Comparison of ENCODE assay signal across 26 cellular contexts in the genomic region with DNA sequence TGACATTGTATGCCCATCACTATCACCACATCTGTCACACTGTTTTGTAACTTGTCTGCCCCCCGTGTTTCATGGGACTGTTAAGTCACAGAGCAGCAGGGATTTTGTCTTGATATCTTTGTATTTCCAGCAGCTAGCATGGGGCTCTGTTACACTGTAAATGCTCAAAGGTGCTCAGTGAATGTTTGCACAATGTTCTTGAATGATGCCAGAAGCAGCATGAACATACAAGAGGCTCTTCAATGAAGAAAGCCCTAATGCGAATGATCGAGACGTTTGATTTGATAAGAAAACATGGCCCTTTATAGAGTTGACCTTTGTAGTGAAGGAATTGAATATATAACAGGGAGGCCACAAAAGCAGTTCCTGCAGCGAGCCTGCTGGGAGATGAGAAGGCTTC.
"Had no signal": no experiment of that assay in that cellular context is flagged by ENCODE, and none has a peak within 500 bp of the region (broad histone marks: within the 10 kb centered on the region; RNA-seq: fewer than 3 reads in every experiment).

No MANE protein-coding gene starts in this region.

- H3K9me3 Mint-ChIP-seq: activated CD8-positive, alpha-beta T cell treated with anti-CD3 and anti-CD28 coated beads for 36 hours; activated naive CD8-positive, alpha-beta T cell treated with anti-CD3 and anti-CD28 coated beads, Interleukin-2, amount 10 ng/mL, durations not matched to agents 7 days and 5 days; activated T-helper 2 cell treated with anti-CD3 and anti-CD28 coated beads, Interferon-gamma antibody, Interleukin-2, Interleukin-4, amounts not matched to agents 10 μg/mL and 5 μg/mL and 100 μg/mL, durations not matched to agents 14 hours and 24 hours and 36 hours; IgD-negative memory B cell had no signal

- H3K27ac Mint-ChIP-seq: activated CD4-positive, alpha-beta T cell treated with anti-CD3 and anti-CD28 coated beads for 36 hours; activated CD8-positive, alpha-beta T cell treated with anti-CD3 and anti-CD28 coated beads for 36 hours; activated naive CD8-positive, alpha-beta T cell treated with anti-CD3 and anti-CD28 coated beads, Interleukin-2, amount 10 ng/mL, durations not matched to agents 7 days and 5 days; activated T-cell treated with anti-CD3 and anti-CD28 coated beads, Interleukin-2, amount 50 U/mL, for 72 hours; activated T-helper 2 cell treated with anti-CD3 and anti-CD28 coated beads, Interferon-gamma antibody, Interleukin-2, Interleukin-4, amounts not matched to agents 10 μg/mL and 5 μg/mL and 100 μg/mL, durations not matched to agents 14 hours and 24 hours and 36 hours had no signal

- H3K36me3 Mint-ChIP-seq: activated naive CD8-positive, alpha-beta T cell treated with anti-CD3 and anti-CD28 coated beads, Interleukin-2, amount 10 ng/mL, durations not matched to agents 7 days and 5 days; IgD-negative memory B cell had no signal

- H3K4me1 Mint-ChIP-seq: activated CD4-positive, alpha-beta T cell treated with anti-CD3 and anti-CD28 coated beads for 36 hours; activated naive CD8-positive, alpha-beta T cell treated with anti-CD3 and anti-CD28 coated beads, Interleukin-2, amount 10 ng/mL, durations not matched to agents 7 days and 5 days; IgD-negative memory B cell had no signal

- FAIRE-seq: RCC 7860 had no signal

- H3K4me1 ChIP-seq: adrenal gland, breast epithelium, SJSA1 had no signal

- ATAC-seq: activated CD4-positive, alpha-beta T cell treated with anti-CD3 and anti-CD28 coated beads for 36 hours; activated CD8-positive, alpha-beta T cell treated with anti-CD3 and anti-CD28 coated beads for 36 hours; activated T-cell treated with anti-CD3 and anti-CD28 coated beads, Interleukin-2, amount 50 U/mL, for 72 hours; PC-3; SK-N-SH treated with all-trans-retinoic acid at 6 μM for 48 hours had no signal

- H3K4me3 Mint-ChIP-seq: activated CD4-positive, alpha-beta T cell treated with anti-CD3 and anti-CD28 coated beads for 36 hours; activated CD8-positive, alpha-beta T cell treated with anti-CD3 and anti-CD28 coated beads for 36 hours; activated naive CD8-positive, alpha-beta T cell treated with anti-CD3 and anti-CD28 coated beads, Interleukin-2, amount 10 ng/mL, durations not matched to agents 7 days and 5 days; activated T-cell treated with anti-CD3 and anti-CD28 coated beads, Interleukin-2, amount 50 U/mL, for 72 hours; IgD-negative memory B cell had no signal

- H3K27me3 ChIP-seq: breast epithelium, SJSA1 had no signal

- H3K9me3 ChIP-seq: adrenal gland, breast epithelium, SJSA1 had no signal

- H3K36me3 ChIP-seq: adrenal gland, breast epithelium, SJSA1, WERI-Rb-1 had no signal

- DNase-seq: activated CD4-positive, alpha-beta T cell treated with anti-CD3 and anti-CD28 coated beads for 36 hours; activated CD8-positive, alpha-beta memory T cell treated with anti-CD3 and anti-CD28 coated beads, Interleukin-2, amount 50 U/mL, for 4 hours; activated CD8-positive, alpha-beta T cell treated with anti-CD3 and anti-CD28 coated beads for 36 hours; activated gamma-delta T cell treated with Interleukin-2 at 50 U/mL for 16 hours; activated naive CD4-positive, alpha-beta T cell treated with anti-CD3 and anti-CD28 coated beads, Interleukin-2, amount 50 U/mL, for 16 hours; activated naive CD8-positive, alpha-beta T cell treated with anti-CD3 and anti-CD28 coated beads, Interleukin-2, amount 10 ng/mL, durations not matched to agents 7 days and 5 days; activated T-cell treated with anti-CD3 and anti-CD28 coated beads, Interleukin-2, amount 50 U/mL, for 72 hours; adrenal gland; anterior cingulate cortex; caudate nucleus; KG1; NCI-H1092; NCI-H1417; NCI-H1930; NCI-H526; NCI-H82; PC-3; SHP77; SW 1271; WERI-Rb-1 had no signal

- H3K27me3 Mint-ChIP-seq: activated CD4-positive, alpha-beta T cell treated with anti-CD3 and anti-CD28 coated beads for 36 hours; activated CD8-positive, alpha-beta T cell treated with anti-CD3 and anti-CD28 coated beads for 36 hours; IgD-negative memory B cell had no signal

- H3K4me3 ChIP-seq: adrenal gland, breast epithelium, SJSA1 had no signal

- H3K27ac ChIP-seq: adrenal gland, breast epithelium, SJSA1, WERI-Rb-1 had no signal
